ENCODE assay signal across 12 cellular contexts in genomic region chr14:100308112-100308792, GRCh38. TPM values are rescaled to one million over a fixed set of nuclear protein-coding genes. Genes with fewer than 3 reads are reported as not detected.
A peak's percentile ranks its signal among the peaks of the same experiment; 100 is the strongest.
DNase-seq lines count a peak whose midpoint lies in the region; ATAC-seq and TF ChIP-seq lines count a peak whose summit lies in the region.
"Had no signal": no experiment of that assay in that cellular context is flagged by ENCODE, and none has a peak within 500 bp of the region (broad histone marks: within the 10 kb centered on the region; RNA-seq: fewer than 3 reads in every experiment).

No MANE protein-coding gene starts in this region.

- H3K56ac ChIP-seq in mesendoderm (ENCODE audit: low read length), result no peak overlapping the region

- peaks cover 11% of the 10 kb centered on the region for H3K79me2 ChIP-seq in mesendoderm (ENCODE audit: control insufficient read depth, insufficient read depth, low read length)

- no peaks in the 10 kb centered on the region for H3K27me3 ChIP-seq in A673 (replicated peaks; ENCODE audit: insufficient read depth, low read depth, low read length, poor library complexity)
- H3K27me3 ChIP-seq in CD4-positive, alpha-beta T cell (ENCODE audit: control insufficient read depth, insufficient read depth, low read length), result peaks cover 6% of the 10 kb centered on the region
- no peaks in the 10 kb centered on the region for H3K27me3 ChIP-seq in adrenal gland
- no peaks in the 10 kb centered on the region for H3K27me3 ChIP-seq in mesendoderm (ENCODE audit: insufficient read depth, low read length, poor library complexity)
- peaks cover 6% of the 10 kb centered on the region for H3K27me3 ChIP-seq in transverse colon

- in situ Hi-C loops in transverse colon (cut with MboI; ENCODE audit: low pct_ligation_motif_present in 1 of 4, low pct_unique_long_range_greater_than_20kb in 1 of 4, low sequenced_read_pairs in 3 of 4), result no loop called here

- no peak overlapping the region for H2BK120ac ChIP-seq in mesendoderm (ENCODE audit: low read depth, low read length)

- 67 to 79% (median 68%) methylated on average over 7 of the region's 7 CpGs for WGBS in adrenal gland, 4 donors
- no CpG with 5 or more reads among the region's 7 CpGs for WGBS in mesendoderm (ENCODE audit: extremely low coverage, insufficient coverage, low lambda C conversion rate)
- WGBS in transverse colon (ENCODE audit: low coverage in 1 of 2), 2 donors, result 71 to 82% methylated on average over 6 to 7 of the region's 7 CpGs

- H3K4ac ChIP-seq in mesendoderm (ENCODE audit: low read depth, low read length), result no peak overlapping the region

- H4K5ac ChIP-seq in mesendoderm (ENCODE audit: low read length), result no peak overlapping the region

- H3K79me1 ChIP-seq in mesendoderm (ENCODE audit: low read length), result peaks cover 8% of the 10 kb centered on the region

- CTCF ChIA-PET in A673 (lab: Charles Lee), result no interaction called here
- CTCF ChIA-PET in CD4-positive, alpha-beta T cell (lab: Charles Lee), result no interaction called here

- H3K23ac ChIP-seq in mesendoderm (ENCODE audit: low read length), result no peak overlapping the region

- H3K4me2 ChIP-seq in mesendoderm (ENCODE audit: low read length), result no peak overlapping the region

- peak overlapping the region; percentile 91 for H3K4me3 ChIP-seq in A673 (ENCODE audit: low read depth, low read length, poor library complexity, severe bottlenecking)
- H3K4me3 ChIP-seq in adrenal gland, result peak overlapping the region in 1 of 4 donors; percentile 76
- no peak overlapping the region for H3K4me3 ChIP-seq in mesendoderm (ENCODE audit: low read length)
- no peak overlapping the region for H3K4me3 ChIP-seq in foreskin fibroblast (ENCODE audit: low read depth in 1 of 2, low read length in 2 of 2)
- H3K4me3 ChIP-seq in transverse colon, result no peak overlapping the region

- no peak for ATAC-seq in CD4-positive, alpha-beta T cell (ENCODE audit: poor library complexity)

- H3K4me1 Mint-ChIP-seq in CD4-positive, alpha-beta T cell (ENCODE audit: low read depth), result peaks cover 9% of the 10 kb centered on the region

- POLR2A ChIA-PET in A673 (lab: Charles Lee; ENCODE audit: low non-redundant PET), result no interaction called here
- POLR2A ChIA-PET in CD4-positive, alpha-beta T cell (lab: Charles Lee), result no interaction called here

- H3K9me3 ChIP-seq in A673 (ENCODE audit: low read depth, low read length, poor library complexity, severe bottlenecking), result no peaks in the 10 kb centered on the region
- no peaks in the 10 kb centered on the region for H3K9me3 ChIP-seq in CD4-positive, alpha-beta T cell (ENCODE audit: control insufficient read depth, low read length)
- H3K9me3 ChIP-seq in adrenal gland (replicated peaks in 1 of 3), result no peaks in the 10 kb centered on the region
- H3K9me3 ChIP-seq in transverse colon, result no peaks in the 10 kb centered on the region
- H3K9me3 ChIP-seq: tibial artery had no signal

- H3K27ac Mint-ChIP-seq in CD4-positive, alpha-beta T cell, result no peak overlapping the region

- H3K4me3 Mint-ChIP-seq in CD4-positive, alpha-beta T cell, result peak overlapping the region; percentile 47

- H3K36me3 ChIP-seq in A673 (ENCODE audit: insufficient read depth, low read length, poor library complexity, severe bottlenecking) (no peaks in the 10 kb centered on the region), adrenal gland (replicated peaks in 1 of 2) (no peaks in the 10 kb centered on the region), mesendoderm (ENCODE audit: control insufficient read depth, insufficient read depth, low read length) (no peaks in the 10 kb centered on the region), transverse colon (no peaks in the 10 kb centered on the region)
- H3K36me3 ChIP-seq: tibial artery had no signal

- H3K9ac ChIP-seq in mesendoderm (ENCODE audit: low read length), result no peak overlapping the region

- H3K18ac ChIP-seq in mesendoderm (ENCODE audit: low read length), result no peak overlapping the region

- no peaks in the 10 kb centered on the region for H3K9me3 Mint-ChIP-seq in CD4-positive, alpha-beta T cell

- no peak overlapping the region for H2BK15ac ChIP-seq in mesendoderm (replicated peaks; ENCODE audit: low read depth)

- TF ChIP-seq CTCF in A673 (conservative IDR thresholded peaks at IDR 0.05; ENCODE audit: low read depth, low read length) (no peak), adrenal gland (IDR thresholded peaks at IDR 0.05) (no peak), foreskin fibroblast (IDR thresholded peaks at IDR 0.05; ENCODE audit: low read depth, low read length) (no peak), transverse colon (IDR thresholded peaks at IDR 0.05) (no peak)
- TF ChIP-seq CTCF in CD4-positive, alpha-beta T cell (IDR thresholded peaks at IDR 0.05), result no peak

- H2BK5ac ChIP-seq in mesendoderm (ENCODE audit: low read length), result no peak overlapping the region

- intact Hi-C loops in A673 (cut with micrococcal nuclease; ENCODE audit: unreplicated experiment), result no loop called here
- intact Hi-C loops in CD4-positive, alpha-beta T cell (cut with DNase I, micrococcal nuclease), result loop anchor here in 1 of 2 experiments (5.0 kb wide), 1 partner anchor 64 kb away; no protein-coding TSS in a partner anchor
- intact Hi-C loops in adrenal gland (cut with DNase I), result loop anchor here in 1 of 2 donors (10.0 kb wide), 1 partner anchor 67 kb away; the partner anchor contains the start of gene WDR25
- intact Hi-C loops in transverse colon (cut with DNase I; ENCODE audit: low total_unique reads), result loop anchor here (5.0 kb wide), 1 partner anchor 69 kb away; the partner anchor contains the start of gene WDR25

- no peak overlapping the region for H4K8ac ChIP-seq in mesendoderm (ENCODE audit: low read depth, low read length)

- DNase-seq in A673 (ENCODE audit: low spot score) (no peak), adrenal gland (no peak), mesendoderm (peak; percentile 51), foreskin fibroblast (no peak), transverse colon (no peak)
- DNase-seq in CD4-positive, alpha-beta T cell, result no peak
- no peak for DNase-seq in stimulated activated naive CD4-positive, alpha-beta T cell (lab: John Stamatoyannopoulos, UW)
- DNase-seq: NCI-H2029 treated with DMSO at 0.1 percent for 48 hours, tibial artery had no signal

- TF ChIP-seq EP300 in transverse colon (IDR thresholded peaks at IDR 0.05; ENCODE audit: low read depth), result no peak

- no peak overlapping the region for H2AK5ac ChIP-seq in mesendoderm (ENCODE audit: low read length)

- no peaks in the 10 kb centered on the region for H3K36me3 Mint-ChIP-seq in CD4-positive, alpha-beta T cell (ENCODE audit: low read depth)

- TF ChIP-seq POLR2A in adrenal gland (IDR thresholded peaks at IDR 0.05) (no peak), transverse colon (IDR thresholded peaks at IDR 0.05) (no peak)

- H3K27ac ChIP-seq in A673 (ENCODE audit: low read depth, low read length, poor library complexity, severe bottlenecking) (no peak overlapping the region), adrenal gland (peak overlapping the region in 3 of 5 donors; percentile 29 to 92 (median 90)), mesendoderm (ENCODE audit: low read depth, low read length) (no peak overlapping the region), transverse colon (no peak overlapping the region)
- no peak overlapping the region for H3K27ac ChIP-seq in CD4-positive, alpha-beta T cell (ENCODE audit: low read depth, low read length)

- H3K4me1 ChIP-seq in A673 (ENCODE audit: insufficient read depth, low read length, poor library complexity, severe bottlenecking) (peaks cover 19% of the 10 kb centered on the region), adrenal gland (replicated peaks in 1 of 2) (peaks cover 22 to 24% of the 10 kb centered on the region in 2 donors), mesendoderm (ENCODE audit: control insufficient read depth, low read depth, low read length) (peaks cover 16% of the 10 kb centered on the region), transverse colon (peaks cover 10 to 38% (median 25%) of the 10 kb centered on the region in 4 donors)

- peaks cover 10% of the 10 kb centered on the region for H3K27me3 Mint-ChIP-seq in CD4-positive, alpha-beta T cell

- TSS peak; percentile 77 for BruUV-seq in A673 (replicated peaks; lab: Mats Ljungman, UMichigan)

RNA-seq across cellular contexts. Expression of gene SLC25A29, which starts 2.0 kb away (rescaled TPM):
- total RNA-seq in A673 (2021), result 49.3 and 70.1 TPM in 2 replicates
- 1 to 10 TPM; 2.5 TPM for total RNA-seq in CD4-positive, alpha-beta T cell
- 100 to 1,000 TPM in 2 of 8 donors, 10 to 100 TPM in 6; 34.4 to 118 (median 88.4) TPM for total RNA-seq in adrenal gland
- polyA plus RNA-seq in adrenal gland, result 100 to 1,000 TPM in 2 of 3 donors, 1 to 10 TPM in 1; 9.0 to 277 (median 150) TPM
- polyA plus RNA-seq in mesendoderm (2013, experiment 1 of 2), result 29.6 TPM
- polyA plus RNA-seq in mesendoderm (2013, experiment 2 of 2), result 31.1 TPM
- total RNA-seq in transverse colon, result 10 to 100 TPM; 16.8 to 62.7 (median 19.7) TPM

RNA-seq across cellular contexts. Expression of gene SLC25A47, which starts 14.9 kb away (rescaled TPM):
- total RNA-seq in A673 (2021), result not detected in 2 replicates
- total RNA-seq in CD4-positive, alpha-beta T cell, result not detected
- total RNA-seq in adrenal gland, result under 1 TPM in 1 of 8 donors, not detected in 7; 0.14 TPM
- polyA plus RNA-seq in adrenal gland, result under 1 TPM in 1 of 3 donors, not detected in 2; 0.07 TPM
- polyA plus RNA-seq in mesendoderm (2013, experiment 1 of 2), result not detected
- not detected for polyA plus RNA-seq in mesendoderm (2013, experiment 2 of 2)
- under 1 TPM in 2 of 4 donors, not detected in 2; 0.27 to 0.32 TPM for total RNA-seq in transverse colon
- total RNA-seq: cerebellum, lower leg skin, pulmonary artery endothelial cell had no signal

Comparison
In these comparisons a context has a peak if more than half of its experiments do, and no peak if none do; other contexts are left out.
1. H3K27ac ChIP-seq: peak in adrenal gland (3 of 5); none in A673 (single experiment), CD4-positive, alpha-beta T cell (single experiment), mesendoderm (single experiment) and transverse colon (0 of 4).
2. RNA of gene SLC25A29, which starts 2.0 kb away (total RNA-seq): 34.4 to 118 TPM in adrenal gland, 49.3 to 70.1 TPM in A673 and 16.8 to 62.7 TPM in transverse colon; 2.5 TPM in CD4-positive, alpha-beta T cell; every median in the first group is over 4 times any median in the second.